Comparison of ENCODE assay signal across 18 cellular contexts in genomic region chr3:78101363-78101762, GRCh38.
DNase-seq lines count a peak whose midpoint lies in the region; ATAC-seq and TF ChIP-seq lines count a peak whose summit lies in the region.
"Had no signal": no experiment of that assay in that cellular context is flagged by ENCODE, and none has a peak within 500 bp of the region (broad histone marks: within the 10 kb centered on the region; RNA-seq: fewer than 3 reads in every experiment).

No MANE protein-coding gene starts in this region.

- no peaks in the 10 kb centered on the region for H3K4me1 Mint-ChIP-seq in activated T-cell treated with anti-CD3 and anti-CD28 coated beads, Interleukin-2, amount 50 U/mL, for 4 hours (ENCODE audit: low read depth)
- H3K4me1 Mint-ChIP-seq in activated T-helper 1 cell treated with anti-CD3 and anti-CD28 coated beads, Interleukin-12 subunit alpha, Interleukin-12 subunit beta, Interleukin-2, Interleukin-4 antibody, amounts not matched to agents 30 ng/mL and 10 ng/mL and 1 ng/mL, durations not matched to agents 14 hours and 24 hours and 36 hours (ENCODE audit: low read depth) = no peaks in the 10 kb centered on the region
- H3K4me1 Mint-ChIP-seq: T-helper 17 cell had no signal

- H3K9me3 ChIP-seq in heart left ventricle = no peaks in the 10 kb centered on the region
- H3K9me3 ChIP-seq: A549, ascending aorta, tibial nerve had no signal

- no peaks in the 10 kb centered on the region for H3K27me3 ChIP-seq in heart left ventricle
- H3K27me3 ChIP-seq: ascending aorta, tibial nerve had no signal

- peaks cover 0 to 28% (median 7%) of the 10 kb centered on the region in 12 donors for H3K4me1 ChIP-seq in heart left ventricle
- H3K4me1 ChIP-seq: A549, ascending aorta, tibial nerve had no signal

- H3K4me3 ChIP-seq in heart left ventricle = no peak overlapping the region
- no peak overlapping the region for H3K4me3 ChIP-seq in astrocyte of the spinal cord (ENCODE audit: low read depth, low read length)
- H3K4me3 ChIP-seq: A549, ascending aorta, tibial nerve had no signal

- peak overlapping the region in 9 of 12 donors; percentile 10 to 66 (median 39) for H3K27ac ChIP-seq in heart left ventricle
- H3K27ac ChIP-seq: A549, ascending aorta, tibial nerve had no signal

- ATAC-seq in heart left ventricle = peak in 3 of 4 donors; percentile 46 to 77 (median 73)
- ATAC-seq in left ventricle myocardium superior = peak; percentile 77
- no peak for ATAC-seq in activated T-cell treated with anti-CD3 and anti-CD28 coated beads, Interleukin-2, amount 50 U/mL, for 4 hours
- ATAC-seq: A549, T-helper 17 cell had no signal

- no peak for TF ChIP-seq POLR2A in heart left ventricle (IDR thresholded peaks at IDR 0.05)

- H3K9me3 Mint-ChIP-seq in activated T-cell treated with anti-CD3 and anti-CD28 coated beads, Interleukin-2, amount 50 U/mL, for 4 hours = no peaks in the 10 kb centered on the region
- H3K9me3 Mint-ChIP-seq in activated T-helper 1 cell treated with anti-CD3 and anti-CD28 coated beads, Interleukin-12 subunit alpha, Interleukin-12 subunit beta, Interleukin-2, Interleukin-4 antibody, amounts not matched to agents 30 ng/mL and 10 ng/mL and 1 ng/mL, durations not matched to agents 14 hours and 24 hours and 36 hours = peaks cover 4% of the 10 kb centered on the region

- intact Hi-C loops in heart left ventricle (cut with DNase I) = no loop called here
- intact Hi-C loops in cardiac septum (cut with DNase I) = no loop called here
- intact Hi-C loops in left ventricle myocardium superior (cut with micrococcal nuclease) = no loop called here
- intact Hi-C loops in activated T-helper 1 cell treated with anti-CD3 and anti-CD28 coated beads, Interleukin-12 subunit alpha, Interleukin-12 subunit beta, Interleukin-2, Interleukin-4 antibody, amounts not matched to agents 30 ng/mL and 10 ng/mL and 1 ng/mL, durations not matched to agents 14 hours and 24 hours and 36 hours (cut with micrococcal nuclease) = no loop called here

- no peak overlapping the region for H3K27ac Mint-ChIP-seq in activated T-helper 1 cell treated with anti-CD3 and anti-CD28 coated beads, Interleukin-12 subunit alpha, Interleukin-12 subunit beta, Interleukin-2, Interleukin-4 antibody, amounts not matched to agents 30 ng/mL and 10 ng/mL and 1 ng/mL, durations not matched to agents 14 hours and 24 hours and 36 hours
- H3K27ac Mint-ChIP-seq: T-helper 17 cell had no signal

- H3K36me3 ChIP-seq in heart left ventricle = no peaks in the 10 kb centered on the region
- H3K36me3 ChIP-seq: ascending aorta, tibial nerve had no signal

- in situ Hi-C loops in astrocyte of the spinal cord (cut with HindIII; ENCODE audit: low sequenced_read_pairs) = no loop called here

- no peak overlapping the region for H3K4me3 Mint-ChIP-seq in activated T-cell treated with anti-CD3 and anti-CD28 coated beads, Interleukin-2, amount 50 U/mL, for 4 hours
- H3K4me3 Mint-ChIP-seq in activated T-helper 1 cell treated with anti-CD3 and anti-CD28 coated beads, Interleukin-12 subunit alpha, Interleukin-12 subunit beta, Interleukin-2, Interleukin-4 antibody, amounts not matched to agents 30 ng/mL and 10 ng/mL and 1 ng/mL, durations not matched to agents 14 hours and 24 hours and 36 hours = no peak overlapping the region
- H3K4me3 Mint-ChIP-seq: T-helper 17 cell had no signal

- WGBS in heart left ventricle, 4 donors = 19 to 28% (median 20%) methylated on average over 2 of the region's 2 CpGs

- no peak for DNase-seq in heart left ventricle
- no peak for DNase-seq in cardiac septum (ENCODE audit: low spot score)
- DNase-seq in astrocyte of the spinal cord (ENCODE audit: low read depth, low spot score) = peak; percentile 90
- no peak for DNase-seq in left ventricle myocardium superior
- DNase-seq in KG1 (lab: John Stamatoyannopoulos, UW) = no peak
- DNase-seq in activated T-cell treated with anti-CD3 and anti-CD28 coated beads, Interleukin-2, amount 50 U/mL, for 4 hours = no peak
- no peak for DNase-seq in activated T-helper 1 cell treated with anti-CD3 and anti-CD28 coated beads, Interleukin-12 subunit alpha, Interleukin-12 subunit beta, Interleukin-2, Interleukin-4 antibody, amounts not matched to agents 30 ng/mL and 10 ng/mL and 1 ng/mL, durations not matched to agents 14 hours and 24 hours and 36 hours (ENCODE audit: low spot score)
- no peak for DNase-seq in HuH-7.5 (ENCODE audit: low spot score)
- DNase-seq: activated effector memory CD4-positive, alpha-beta T cell treated with Interleukin-2 at 50 U/mL for 16 hours; COR-L47; foreskin melanocyte; HCEC 1CT; NCI-H187; NCI-H526; T-helper 17 cell had no signal

- no peaks in the 10 kb centered on the region for H3K36me3 Mint-ChIP-seq in activated T-cell treated with anti-CD3 and anti-CD28 coated beads, Interleukin-2, amount 50 U/mL, for 4 hours (ENCODE audit: insufficient read depth)
- H3K36me3 Mint-ChIP-seq in activated T-helper 1 cell treated with anti-CD3 and anti-CD28 coated beads, Interleukin-12 subunit alpha, Interleukin-12 subunit beta, Interleukin-2, Interleukin-4 antibody, amounts not matched to agents 30 ng/mL and 10 ng/mL and 1 ng/mL, durations not matched to agents 14 hours and 24 hours and 36 hours (ENCODE audit: low read depth) = no peaks in the 10 kb centered on the region

- no peaks in the 10 kb centered on the region for H3K27me3 Mint-ChIP-seq in activated T-cell treated with anti-CD3 and anti-CD28 coated beads, Interleukin-2, amount 50 U/mL, for 4 hours (ENCODE audit: low read depth)
- no peaks in the 10 kb centered on the region for H3K27me3 Mint-ChIP-seq in activated T-helper 1 cell treated with anti-CD3 and anti-CD28 coated beads, Interleukin-12 subunit alpha, Interleukin-12 subunit beta, Interleukin-2, Interleukin-4 antibody, amounts not matched to agents 30 ng/mL and 10 ng/mL and 1 ng/mL, durations not matched to agents 14 hours and 24 hours and 36 hours (ENCODE audit: insufficient read depth)
- H3K27me3 Mint-ChIP-seq: T-helper 17 cell had no signal

- TF ChIP-seq CTCF in heart left ventricle (IDR thresholded peaks at IDR 0.05) (no peak), astrocyte of the spinal cord (IDR thresholded peaks at IDR 0.05; ENCODE audit: low read depth, low read length) (no peak)

Comparison
In these comparisons a context has a peak if more than half of its experiments do, and no peak if none do; other contexts are left out.
1. ATAC-seq: peak in heart left ventricle (3 of 4) and left ventricle myocardium superior (single experiment); none in activated T-cell treated with anti-CD3 and anti-CD28 coated beads, Interleukin-2, amount 50 U/mL, for 4 hours (0 of 2).